In the genomic region with DNA sequence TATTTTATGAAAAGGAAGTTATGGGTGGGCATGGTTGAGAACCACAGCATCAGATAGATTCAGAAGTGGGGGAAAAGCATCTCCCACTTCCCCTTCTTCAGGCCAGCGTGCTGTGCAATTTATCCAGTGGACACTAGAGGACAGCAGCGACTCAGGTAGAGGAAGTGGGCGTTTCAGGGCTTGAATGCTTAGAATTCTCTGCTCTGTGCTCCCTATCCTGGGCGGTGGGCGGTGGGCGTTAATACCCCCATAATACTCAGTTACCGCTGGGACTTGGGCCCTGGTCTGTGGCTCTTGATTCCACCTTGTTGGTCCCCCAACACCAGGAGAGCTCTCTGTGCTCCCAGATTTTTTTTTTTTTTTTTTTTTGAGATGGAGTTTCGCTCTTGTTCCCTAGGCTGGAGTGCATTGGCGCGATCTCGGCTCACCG, we compare ENCODE assay signal across 8 cellular contexts. TPM values are rescaled to one million over a fixed set of nuclear protein-coding genes. Genes with fewer than 3 reads are reported as not detected.
DNase-seq lines count a peak whose midpoint lies in the region; ATAC-seq and TF ChIP-seq lines count a peak whose summit lies in the region.

No MANE protein-coding gene starts in this region.

- H3K9me3 ChIP-seq in CD4-positive, CD25-positive, alpha-beta regulatory T cell (ENCODE audit: control insufficient read depth in 2 of 2, low read length in 2 of 2): no peaks in the 10 kb centered on the region
- H3K9me3 ChIP-seq in HEK293 (ENCODE audit: control insufficient read depth, insufficient read depth, low read depth, low read length) (no peaks in the 10 kb centered on the region), aorta (ENCODE audit: control insufficient read depth, low read length) (no peaks in the 10 kb centered on the region)

- no peaks in the 10 kb centered on the region for H3K36me3 Mint-ChIP-seq in CD4-positive, CD25-positive, alpha-beta regulatory T cell

- H3K27ac ChIP-seq in CD4-positive, CD25-positive, alpha-beta regulatory T cell (ENCODE audit: insufficient read depth, low read length, poor library complexity, severe bottlenecking): no peak overlapping the region
- H3K27ac ChIP-seq in HEK293 (ENCODE audit: extremely low read depth, low read depth, low read length) (no peak overlapping the region), aorta (ENCODE audit: low read depth in 1 of 2, low read length in 2 of 2) (no peak overlapping the region)

- CTCF ChIA-PET in HEK293 (lab: Yijun Ruan, JAX): interaction anchor here (0.6 to 5.4 kb wide), 18 partner anchors 9 to 1168 kb away, joined by 3 to 29 read pairs (median 4); no protein-coding TSS in a partner anchor

- no peak overlapping the region for H3K4me3 ChIP-seq in CD4-positive, CD25-positive, alpha-beta regulatory T cell (ENCODE audit: low read depth, low read length)
- H3K4me3 ChIP-seq in HEK293 (ENCODE audit: low read depth, low read length) (no peak overlapping the region), fibroblast of the aortic adventitia (ENCODE audit: low read depth, low read length) (peak overlapping the region; percentile 13), aorta (ENCODE audit: low read length in 2 of 2) (no peak overlapping the region)

- no peak overlapping the region for H3K4me3 Mint-ChIP-seq in CD4-positive, CD25-positive, alpha-beta regulatory T cell

- peak in 2 of 3 donors; percentile 11 to 60 for DNase-seq in CD4-positive, CD25-positive, alpha-beta regulatory T cell
- DNase-seq in NOMO-1 treated with DMSO at 0.1 percent for 48 hours (lab: John Stamatoyannopoulos, UW; ENCODE audit: unreplicated experiment) (peak; percentile 77), activated T-cell treated with anti-CD3 and anti-CD28 coated beads for 48 hours (ENCODE audit: low read depth) (peak; percentile 28), fibroblast of the aortic adventitia (ENCODE audit: low read depth) (peak; percentile 38), pons (ENCODE audit: low spot score) (peak; percentile 36), aorta (no peak), amniotic stem cell (lab: John Stamatoyannopoulos, UW) (no peak)

- H3K9me3 Mint-ChIP-seq in CD4-positive, CD25-positive, alpha-beta regulatory T cell: no peaks in the 10 kb centered on the region

- POLR2A ChIA-PET in HEK293 (lab: Yijun Ruan, JAX): no interaction called here

- peak; percentile 67; the same call in 1 of the 2 replicates for TF ChIP-seq CTCF in HEK293 (tag by site-specific recombination; IDR thresholded peaks at IDR 0.05)
- TF ChIP-seq CTCF in fibroblast of the aortic adventitia (IDR thresholded peaks at IDR 0.05; ENCODE audit: insufficient read depth, low read length): peak; percentile 88

- 26 to 32% methylated on average over 12 of the region's 12 CpGs for WGBS in aorta, 2 donors

- peaks cover 22% of the 10 kb centered on the region for H3K27me3 Mint-ChIP-seq in CD4-positive, CD25-positive, alpha-beta regulatory T cell

- no peak overlapping the region for H3K27ac Mint-ChIP-seq in CD4-positive, CD25-positive, alpha-beta regulatory T cell

- H3K4me1 Mint-ChIP-seq in CD4-positive, CD25-positive, alpha-beta regulatory T cell: peaks cover 0 to 4% (median 0%) of the 10 kb centered on the region in 4 donors

- H3K27me3 ChIP-seq in CD4-positive, CD25-positive, alpha-beta regulatory T cell (ENCODE audit: control insufficient read depth, insufficient read depth, low read length): no peaks in the 10 kb centered on the region
- H3K27me3 ChIP-seq in aorta (ENCODE audit: control insufficient read depth in 1 of 2, insufficient read depth in 2 of 2, low read length in 1 of 2): no peaks in the 10 kb centered on the region

- H3K36me3 ChIP-seq in CD4-positive, CD25-positive, alpha-beta regulatory T cell (ENCODE audit: control insufficient read depth, insufficient read depth, low read length): no peaks in the 10 kb centered on the region
- H3K36me3 ChIP-seq in HEK293 (ENCODE audit: control insufficient read depth in 2 of 2, insufficient read depth in 1 of 2, low read length in 2 of 2) (no peaks in the 10 kb centered on the region), aorta (ENCODE audit: control insufficient read depth in 1 of 2, insufficient read depth in 2 of 2, low read length in 1 of 2) (no peaks in the 10 kb centered on the region)

- ATAC-seq in CD4-positive, CD25-positive, alpha-beta regulatory T cell (ENCODE audit: low read depth in 2 of 2): peak; percentile 67 to 82
- ATAC-seq in aorta (ENCODE audit: low FRiP score): no peak

- H3K4me1 ChIP-seq in CD4-positive, CD25-positive, alpha-beta regulatory T cell (ENCODE audit: control insufficient read depth, insufficient read depth, low read length, poor library complexity, severe bottlenecking): no peaks in the 10 kb centered on the region
- peaks cover 6% of the 10 kb centered on the region; the same call in 1 of the 2 replicates for H3K4me1 ChIP-seq in HEK293 (ENCODE audit: control insufficient read depth, insufficient read depth, low read length)
- no peaks in the 10 kb centered on the region for H3K4me1 ChIP-seq in aorta (ENCODE audit: control insufficient read depth in 1 of 2, insufficient read depth in 2 of 2, low read length in 2 of 2)

- intact Hi-C loops in aorta (cut with DNase I): no loop called here

TF ChIP-seq in HEK293, 187 proteins besides CTCF, POLR2A, EP300 and RAD21 (continues in another document):
- TF ChIP-seq ZNF624 (tag by site-specific recombination; IDR thresholded peaks at IDR 0.05): no peak
- peak; percentile 88 for TF ChIP-seq ZFHX2 (tag by site-specific recombination; conservative IDR thresholded peaks at IDR 0.05)
- TF ChIP-seq, protein P1, sequence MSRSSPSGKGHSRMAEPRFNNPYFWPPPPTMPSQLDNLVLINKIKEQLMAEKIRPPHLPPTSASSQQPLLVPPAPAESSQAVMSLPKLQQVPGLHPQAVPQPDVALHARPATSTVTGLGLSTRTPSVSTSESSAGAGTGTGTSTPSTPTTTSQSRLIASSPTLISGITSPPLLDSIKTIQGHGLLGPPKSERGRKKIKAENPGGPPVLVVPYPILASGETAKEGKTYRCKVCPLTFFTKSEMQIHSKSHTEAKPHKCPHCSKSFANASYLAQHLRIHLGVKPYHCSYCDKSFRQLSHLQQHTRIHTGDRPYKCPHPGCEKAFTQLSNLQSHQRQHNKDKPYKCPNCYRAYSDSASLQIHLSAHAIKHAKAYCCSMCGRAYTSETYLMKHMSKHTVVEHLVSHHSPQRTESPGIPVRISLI (tag by site-specific recombination; IDR thresholded peaks at IDR 0.05): peak; percentile 90
- no peak for TF ChIP-seq ZNF416 (tag by site-specific recombination; IDR thresholded peaks at IDR 0.05)
- peak; percentile 75; the same call in 1 of the 2 replicates for TF ChIP-seq KLF9 (tag by site-specific recombination; IDR thresholded peaks at IDR 0.05; ENCODE audit: low read depth)
- TF ChIP-seq GLI4 (tag by site-specific recombination; IDR thresholded peaks at IDR 0.05): no peak
- TF ChIP-seq, protein P2, sequence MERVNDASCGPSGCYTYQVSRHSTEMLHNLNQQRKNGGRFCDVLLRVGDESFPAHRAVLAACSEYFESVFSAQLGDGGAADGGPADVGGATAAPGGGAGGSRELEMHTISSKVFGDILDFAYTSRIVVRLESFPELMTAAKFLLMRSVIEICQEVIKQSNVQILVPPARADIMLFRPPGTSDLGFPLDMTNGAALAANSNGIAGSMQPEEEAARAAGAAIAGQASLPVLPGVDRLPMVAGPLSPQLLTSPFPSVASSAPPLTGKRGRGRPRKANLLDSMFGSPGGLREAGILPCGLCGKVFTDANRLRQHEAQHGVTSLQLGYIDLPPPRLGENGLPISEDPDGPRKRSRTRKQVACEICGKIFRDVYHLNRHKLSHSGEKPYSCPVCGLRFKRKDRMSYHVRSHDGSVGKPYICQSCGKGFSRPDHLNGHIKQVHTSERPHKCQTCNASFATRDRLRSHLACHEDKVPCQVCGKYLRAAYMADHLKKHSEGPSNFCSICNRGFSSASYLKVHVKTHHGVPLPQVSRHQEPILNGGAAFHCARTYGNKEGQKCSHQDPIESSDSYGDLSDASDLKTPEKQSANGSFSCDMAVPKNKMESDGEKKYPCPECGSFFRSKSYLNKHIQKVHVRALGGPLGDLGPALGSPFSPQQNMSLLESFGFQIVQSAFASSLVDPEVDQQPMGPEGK (tag by site-specific recombination; IDR thresholded peaks at IDR 0.05): no peak
- TF ChIP-seq ZNF792 (tag by site-specific recombination; IDR thresholded peaks at IDR 0.05): no peak
- no peak for TF ChIP-seq ZFP41 (tag by site-specific recombination; IDR thresholded peaks at IDR 0.05; ENCODE audit: borderline replicate concordance)
- peak; percentile 78 for TF ChIP-seq ZBTB17 (tag by site-specific recombination; IDR thresholded peaks at IDR 0.05)
- TF ChIP-seq ZBTB48 (tag by site-specific recombination; IDR thresholded peaks at IDR 0.05): peak; percentile 58; the same call in 1 of the 2 replicates
- peak; percentile 91 for TF ChIP-seq ZNF654 (tag by site-specific recombination; IDR thresholded peaks at IDR 0.05; ENCODE audit: low read depth)
- no peak for TF ChIP-seq ZNF112 (tag by site-specific recombination; IDR thresholded peaks at IDR 0.05)
- TF ChIP-seq SP3 (tag by site-specific recombination; IDR thresholded peaks at IDR 0.05): 0 out of 2 replicates have a peak, but pooled peaks have one; percentile 27

RNA-seq across cellular contexts. Expression of gene LYZL6, which starts 3.7 kb away (rescaled TPM):
- total RNA-seq in CD4-positive, CD25-positive, alpha-beta regulatory T cell: not detected
- not detected for polyA plus RNA-seq in CD4-positive, CD25-positive, alpha-beta regulatory T cell
- total RNA-seq in fibroblast of the aortic adventitia (ENCODE audit: low replicate concordance) (not detected in 2 replicates), aorta (not detected)
- polyA plus RNA-seq in aorta: not detected

RNA-seq across cellular contexts. Expression of gene RDM1, which starts 16.6 kb away (rescaled TPM):
- total RNA-seq in CD4-positive, CD25-positive, alpha-beta regulatory T cell: not detected
- under 1 TPM in 2 of 4 donors, not detected in 2; 0.38 to 0.81 TPM for polyA plus RNA-seq in CD4-positive, CD25-positive, alpha-beta regulatory T cell
- total RNA-seq in fibroblast of the aortic adventitia (ENCODE audit: low replicate concordance) (0.45 TPM in 1 of 2 replicates, not detected in the other), aorta (not detected)
- polyA plus RNA-seq in aorta: not detected

RNA-seq across cellular contexts. Expression of gene CCL16, which starts 34.1 kb away (rescaled TPM):
- total RNA-seq in CD4-positive, CD25-positive, alpha-beta regulatory T cell: not detected
- not detected for polyA plus RNA-seq in CD4-positive, CD25-positive, alpha-beta regulatory T cell
- not detected in 2 replicates for total RNA-seq in fibroblast of the aortic adventitia (ENCODE audit: low replicate concordance)
- total RNA-seq in aorta: 1 to 10 TPM; 1.1 to 1.9 TPM
- not detected for polyA plus RNA-seq in aorta

RNA-seq across cellular contexts. Expression of gene CCL14, which starts 39.4 kb away (rescaled TPM):
- total RNA-seq in CD4-positive, CD25-positive, alpha-beta regulatory T cell: not detected
- polyA plus RNA-seq in CD4-positive, CD25-positive, alpha-beta regulatory T cell: not detected
- total RNA-seq in fibroblast of the aortic adventitia (ENCODE audit: low replicate concordance): not detected in 2 replicates
- 100 to 1,000 TPM; 136 to 224 TPM for total RNA-seq in aorta
- polyA plus RNA-seq in aorta: 1 to 10 TPM; 4.0 to 8.8 TPM

RNA-seq across cellular contexts. Expression of gene CCL15, which starts 54.2 kb away (rescaled TPM):
- not detected for total RNA-seq in CD4-positive, CD25-positive, alpha-beta regulatory T cell
- polyA plus RNA-seq in CD4-positive, CD25-positive, alpha-beta regulatory T cell: not detected
- not detected in 2 replicates for total RNA-seq in fibroblast of the aortic adventitia (ENCODE audit: low replicate concordance)
- not detected for total RNA-seq in aorta
- 1 to 10 TPM in 1 of 2 donors, not detected in 1; 7.1 TPM for polyA plus RNA-seq in aorta

Comparison
In these comparisons a context has a peak if more than half of its experiments do, and no peak if none do; other contexts are left out.
1. DNase-seq: peak in CD4-positive, CD25-positive, alpha-beta regulatory T cell (2 of 3), NOMO-1 treated with DMSO at 0.1 percent for 48 hours (single experiment), activated T-cell treated with anti-CD3 and anti-CD28 coated beads for 48 hours (single experiment), fibroblast of the aortic adventitia (single experiment) and pons (single experiment); none in aorta (0 of 2) and amniotic stem cell (single experiment).